ENCODE assay signal across 1 cellular context in the genomic region with DNA sequence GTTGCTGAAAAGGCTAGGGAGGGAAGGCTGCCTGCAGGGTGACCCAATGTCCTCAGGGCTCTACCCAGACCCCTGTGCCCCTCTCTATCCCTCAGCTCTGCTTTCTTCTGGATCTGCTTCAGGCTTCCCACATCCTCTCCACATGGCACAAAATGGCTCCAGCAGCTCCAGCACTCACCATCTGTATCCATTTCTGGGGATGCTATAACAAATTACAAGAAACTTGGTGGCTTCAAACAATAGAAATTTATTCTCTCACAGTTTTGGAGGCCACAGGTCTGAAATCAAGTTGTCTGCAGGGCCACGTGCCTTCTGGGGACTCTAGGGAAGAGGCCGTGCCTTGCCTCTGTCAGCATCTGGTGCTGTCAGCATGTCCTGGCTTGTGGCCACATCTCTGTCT.
TF ChIP-seq lines count a peak whose summit lies in the region.

No MANE protein-coding gene starts in this region.

TF ChIP-seq in K562, 482 proteins besides CTCF, POLR2A, EP300 and RAD21 (continued from another document):
- TF ChIP-seq ZNF592 (IDR thresholded peaks at IDR 0.05) (0 out of 2 replicates have a peak, but pooled peaks have one; percentile 30), BCOR (IDR thresholded peaks at IDR 0.05) (peak; percentile 63), RBM25 (IDR thresholded peaks at IDR 0.05; ENCODE audit: low read depth, low read length, severe bottlenecking) (peak; percentile 88), KDM1A (IDR thresholded peaks at IDR 0.05) (0 out of 4 replicates have a peak, but pooled peaks of 1 of the 2 experiments have one; percentile 11), SMARCC2 (IDR thresholded peaks at IDR 0.05; ENCODE audit: low read depth) (no peak), TEAD4 (IDR thresholded peaks at IDR 0.05; ENCODE audit: low read length) (no peak), TEAD4 (CRISPR knock-in tag; IDR thresholded peaks at IDR 0.05; ENCODE audit: borderline replicate concordance) (no peak), FOXK2 (conservative IDR thresholded peaks at IDR 0.05 in 1 of 2, IDR thresholded peaks at IDR 0.05 in 1 of 2; ENCODE audit: low read depth in 2 of 2) (no peak), ZSCAN32 (CRISPR knock-in tag; IDR thresholded peaks at IDR 0.05) (no peak), NCOR1 (IDR thresholded peaks at IDR 0.05) (no peak), ZEB2 (IDR thresholded peaks at IDR 0.05) (no peak), XRCC3 (IDR thresholded peaks at IDR 0.05) (no peak), NR2F6 (CRISPR knock-in tag; IDR thresholded peaks at IDR 0.05) (no peak), ZBTB33 (CRISPR knock-in tag; IDR thresholded peaks at IDR 0.05) (no peak)
- TF ChIP-seq, protein P1, sequence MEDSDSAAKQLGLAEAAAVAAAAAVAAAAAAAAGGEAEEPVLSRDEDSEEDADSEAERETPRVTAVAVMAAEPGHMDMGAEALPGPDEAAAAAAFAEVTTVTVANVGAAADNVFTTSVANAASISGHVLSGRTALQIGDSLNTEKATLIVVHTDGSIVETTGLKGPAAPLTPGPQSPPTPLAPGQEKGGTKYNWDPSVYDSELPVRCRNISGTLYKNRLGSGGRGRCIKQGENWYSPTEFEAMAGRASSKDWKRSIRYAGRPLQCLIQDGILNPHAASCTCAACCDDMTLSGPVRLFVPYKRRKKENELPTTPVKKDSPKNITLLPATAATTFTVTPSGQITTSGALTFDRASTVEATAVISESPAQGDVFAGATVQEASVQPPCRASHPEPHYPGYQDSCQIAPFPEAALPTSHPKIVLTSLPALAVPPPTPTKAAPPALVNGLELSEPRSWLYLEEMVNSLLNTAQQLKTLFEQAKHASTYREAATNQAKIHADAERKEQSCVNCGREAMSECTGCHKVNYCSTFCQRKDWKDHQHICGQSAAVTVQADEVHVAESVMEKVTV (CRISPR knock-in tag; IDR thresholded peaks at IDR 0.05), result no peak
- TF ChIP-seq, protein P2, sequence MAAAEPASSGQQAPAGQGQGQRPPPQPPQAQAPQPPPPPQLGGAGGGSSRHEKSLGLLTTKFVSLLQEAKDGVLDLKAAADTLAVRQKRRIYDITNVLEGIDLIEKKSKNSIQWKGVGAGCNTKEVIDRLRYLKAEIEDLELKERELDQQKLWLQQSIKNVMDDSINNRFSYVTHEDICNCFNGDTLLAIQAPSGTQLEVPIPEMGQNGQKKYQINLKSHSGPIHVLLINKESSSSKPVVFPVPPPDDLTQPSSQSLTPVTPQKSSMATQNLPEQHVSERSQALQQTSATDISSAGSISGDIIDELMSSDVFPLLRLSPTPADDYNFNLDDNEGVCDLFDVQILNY (CRISPR knock-in tag; IDR thresholded peaks at IDR 0.05), result no peak
